In the genomic region with DNA sequence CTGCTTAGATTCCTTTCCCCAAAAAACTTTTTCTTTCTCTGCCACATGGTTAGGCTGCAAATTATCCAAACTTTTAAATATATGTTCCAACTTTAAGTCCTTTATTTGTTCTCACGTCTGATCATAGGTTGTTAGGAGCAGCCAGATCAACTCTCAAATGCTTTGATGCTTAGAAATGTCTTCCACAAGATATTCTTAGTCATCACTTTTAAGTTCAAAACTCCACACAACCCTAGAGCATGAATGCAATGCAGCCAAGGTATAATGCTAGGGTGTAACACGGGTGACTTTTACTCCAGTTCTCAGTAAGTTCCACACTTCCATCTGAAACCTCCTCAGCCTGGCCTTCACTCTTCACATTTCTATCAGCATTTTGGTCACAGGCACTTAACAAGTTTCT, we compare ENCODE assay signal across 8 cellular contexts.
"Had no signal": no experiment of that assay in that cellular context is flagged by ENCODE, and none has a peak within 500 bp of the region (broad histone marks: within the 10 kb centered on the region; RNA-seq: fewer than 3 reads in every experiment).

No MANE protein-coding gene starts in this region.

- ATAC-seq: GM12878 had no signal

- H3K4me3 ChIP-seq: GM12878 had no signal

- FAIRE-seq: G401.6, GM12878, GM12891, GM12892, GM18507, GM19239 had no signal

- DNase-seq: GDM1, GF-D8 had no signal
